ENCODE assay signal across 1 cellular context in genomic region chr10:17742918-17743317, GRCh38.
A peak's percentile ranks its signal among the peaks of the same experiment; 100 is the strongest.
TF ChIP-seq lines count a peak whose summit lies in the region.

No MANE protein-coding gene starts in this region.

TF ChIP-seq in K562, 482 proteins besides CTCF, POLR2A, EP300 and RAD21 (continued from another document and continues in another):
- no peak for TF ChIP-seq CLOCK (CRISPR knock-in tag; IDR thresholded peaks at IDR 0.05; ENCODE audit: borderline replicate concordance)
- no peak for TF ChIP-seq ZSCAN29 (IDR thresholded peaks at IDR 0.05)
- no peak for TF ChIP-seq ATF6 (CRISPR knock-in tag; IDR thresholded peaks at IDR 0.05)
- TF ChIP-seq POLR2AphosphoS5 (IDR thresholded peaks at IDR 0.05; ENCODE audit: control insufficient read depth, insufficient read depth, low read depth, low read length): no peak
- no peak for TF ChIP-seq CBFA2T2 (conservative IDR thresholded peaks at IDR 0.05)
- TF ChIP-seq AFF4 (CRISPR knock-in tag; IDR thresholded peaks at IDR 0.05): no peak
- TF ChIP-seq CREBBP (IDR thresholded peaks at IDR 0.05; ENCODE audit: low read depth, low read length): no peak
- no peak for TF ChIP-seq TARDBP (IDR thresholded peaks at IDR 0.05)
- no peak for TF ChIP-seq TEAD4 (IDR thresholded peaks at IDR 0.05; ENCODE audit: low read length)
- no peak for TF ChIP-seq TEAD4 (CRISPR knock-in tag; IDR thresholded peaks at IDR 0.05; ENCODE audit: borderline replicate concordance)
- no peak for TF ChIP-seq SMARCA5 (IDR thresholded peaks at IDR 0.05)
- no peak for TF ChIP-seq SRSF3 (IDR thresholded peaks at IDR 0.05; ENCODE audit: insufficient read depth, low read length)
- no peak for TF ChIP-seq SMAD4 (CRISPR knock-in tag; conservative IDR thresholded peaks at IDR 0.05)
- no peak for TF ChIP-seq SP1 (CRISPR knock-in tag; IDR thresholded peaks at IDR 0.05)
- TF ChIP-seq HNRNPLL (IDR thresholded peaks at IDR 0.05; ENCODE audit: low read depth, low read length, poor library complexity, severe bottlenecking): peak; percentile 51
- TF ChIP-seq HOXB6 (CRISPR knock-in tag; IDR thresholded peaks at IDR 0.05; ENCODE audit: borderline replicate concordance): no peak
- no peak for TF ChIP-seq ZNF232 (CRISPR knock-in tag; IDR thresholded peaks at IDR 0.05)
- TF ChIP-seq ZNF583 (CRISPR knock-in tag; IDR thresholded peaks at IDR 0.05): no peak
- TF ChIP-seq ATF7 (IDR thresholded peaks at IDR 0.05): peak; percentile 27; the same call in 1 of the 2 replicates
- no peak for TF ChIP-seq PBX2 (CRISPR knock-in tag; IDR thresholded peaks at IDR 0.05; ENCODE audit: low read depth)
- TF ChIP-seq PBX2 (tag; conservative IDR thresholded peaks at IDR 0.05; ENCODE audit: low read depth): no peak
- TF ChIP-seq ARID3A (IDR thresholded peaks at IDR 0.05; ENCODE audit: borderline replicate concordance, low read depth, low read length): 0 out of 2 replicates have a peak, but pooled peaks have one; percentile 23
- no peak for TF ChIP-seq TFAP4 (CRISPR knock-in tag; IDR thresholded peaks at IDR 0.05; ENCODE audit: borderline replicate concordance)
- no peak for TF ChIP-seq PATZ1 (CRISPR knock-in tag; IDR thresholded peaks at IDR 0.05; ENCODE audit: borderline replicate concordance)
- no peak for TF ChIP-seq CBX3 (IDR thresholded peaks at IDR 0.05; ENCODE audit: borderline replicate concordance in 1 of 2, low read length in 2 of 2)
- no peak for TF ChIP-seq NFYB (IDR thresholded peaks at IDR 0.05; ENCODE audit: extremely low read depth, insufficient read length)
- no peak for TF ChIP-seq GMEB1 (CRISPR knock-in tag; IDR thresholded peaks at IDR 0.05)
